ENCODE assay signal across 1 cellular context in the genomic region with DNA sequence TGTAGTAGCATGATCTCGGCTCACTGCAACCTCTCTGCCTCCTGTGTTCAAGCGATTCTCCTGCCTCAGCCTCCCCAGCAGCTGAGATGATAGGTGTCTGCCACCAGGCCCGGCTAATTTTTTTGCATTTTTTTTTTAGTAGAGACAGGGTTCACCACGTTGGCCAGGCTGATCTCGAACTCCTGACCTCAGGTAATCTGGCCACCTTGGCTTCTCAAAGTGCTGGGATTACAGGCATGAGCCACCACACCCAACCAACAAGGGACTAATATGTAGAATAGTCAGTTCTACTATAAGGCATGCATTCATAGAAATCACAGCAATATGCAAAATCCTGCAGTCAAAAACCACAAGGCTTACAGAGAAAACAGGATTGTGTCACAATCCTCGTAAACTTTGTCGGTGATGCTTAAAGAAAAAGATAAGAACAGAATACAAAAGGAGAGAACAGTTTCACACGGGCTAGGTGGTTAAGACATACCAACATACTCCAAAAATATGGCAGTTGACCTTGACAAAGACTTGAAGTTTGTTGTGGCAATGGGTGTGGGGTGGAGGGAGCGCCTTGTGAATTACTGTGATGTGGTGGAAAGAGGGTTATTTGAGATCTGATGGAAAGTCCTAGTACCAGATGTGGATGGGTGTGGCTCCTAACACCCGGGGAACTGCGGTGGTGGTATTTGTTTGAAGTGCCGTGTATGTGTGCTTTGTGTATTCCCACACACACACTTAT.
TF ChIP-seq lines count a peak whose summit lies in the region.

No MANE protein-coding gene starts in this region.

TF ChIP-seq in SK-N-SH treated with all-trans-retinoic acid at 6 μM for 48 hours, 23 proteins besides CTCF, POLR2A, EP300 and RAD21 (continued from another document):
- TF ChIP-seq PATZ1 (CRISPR knock-in tag; IDR thresholded peaks at IDR 0.05; ENCODE audit: borderline replicate concordance) (no peak), OSR1 (CRISPR knock-in tag; IDR thresholded peaks at IDR 0.05) (no peak), SNAI2 (CRISPR knock-in tag; IDR thresholded peaks at IDR 0.05) (no peak), ZNF70 (CRISPR knock-in tag; IDR thresholded peaks at IDR 0.05) (no peak), RARB (CRISPR knock-in tag; IDR thresholded peaks at IDR 0.05) (no peak), ZNF8 (CRISPR knock-in tag; IDR thresholded peaks at IDR 0.05) (no peak)
- TF ChIP-seq, protein P1, sequence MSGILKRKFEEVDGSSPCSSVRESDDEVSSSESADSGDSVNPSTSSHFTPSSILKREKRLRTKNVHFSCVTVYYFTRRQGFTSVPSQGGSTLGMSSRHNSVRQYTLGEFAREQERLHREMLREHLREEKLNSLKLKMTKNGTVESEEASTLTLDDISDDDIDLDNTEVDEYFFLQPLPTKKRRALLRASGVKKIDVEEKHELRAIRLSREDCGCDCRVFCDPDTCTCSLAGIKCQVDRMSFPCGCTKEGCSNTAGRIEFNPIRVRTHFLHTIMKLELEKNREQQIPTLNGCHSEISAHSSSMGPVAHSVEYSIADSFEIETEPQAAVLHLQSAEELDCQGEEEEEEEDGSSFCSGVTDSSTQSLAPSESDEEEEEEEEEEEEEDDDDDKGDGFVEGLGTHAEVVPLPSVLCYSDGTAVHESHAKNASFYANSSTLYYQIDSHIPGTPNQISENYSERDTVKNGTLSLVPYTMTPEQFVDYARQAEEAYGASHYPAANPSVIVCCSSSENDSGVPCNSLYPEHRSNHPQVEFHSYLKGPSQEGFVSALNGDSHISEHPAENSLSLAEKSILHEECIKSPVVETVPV (CRISPR knock-in tag; IDR thresholded peaks at IDR 0.05): no peak
- TF ChIP-seq, protein P2, sequence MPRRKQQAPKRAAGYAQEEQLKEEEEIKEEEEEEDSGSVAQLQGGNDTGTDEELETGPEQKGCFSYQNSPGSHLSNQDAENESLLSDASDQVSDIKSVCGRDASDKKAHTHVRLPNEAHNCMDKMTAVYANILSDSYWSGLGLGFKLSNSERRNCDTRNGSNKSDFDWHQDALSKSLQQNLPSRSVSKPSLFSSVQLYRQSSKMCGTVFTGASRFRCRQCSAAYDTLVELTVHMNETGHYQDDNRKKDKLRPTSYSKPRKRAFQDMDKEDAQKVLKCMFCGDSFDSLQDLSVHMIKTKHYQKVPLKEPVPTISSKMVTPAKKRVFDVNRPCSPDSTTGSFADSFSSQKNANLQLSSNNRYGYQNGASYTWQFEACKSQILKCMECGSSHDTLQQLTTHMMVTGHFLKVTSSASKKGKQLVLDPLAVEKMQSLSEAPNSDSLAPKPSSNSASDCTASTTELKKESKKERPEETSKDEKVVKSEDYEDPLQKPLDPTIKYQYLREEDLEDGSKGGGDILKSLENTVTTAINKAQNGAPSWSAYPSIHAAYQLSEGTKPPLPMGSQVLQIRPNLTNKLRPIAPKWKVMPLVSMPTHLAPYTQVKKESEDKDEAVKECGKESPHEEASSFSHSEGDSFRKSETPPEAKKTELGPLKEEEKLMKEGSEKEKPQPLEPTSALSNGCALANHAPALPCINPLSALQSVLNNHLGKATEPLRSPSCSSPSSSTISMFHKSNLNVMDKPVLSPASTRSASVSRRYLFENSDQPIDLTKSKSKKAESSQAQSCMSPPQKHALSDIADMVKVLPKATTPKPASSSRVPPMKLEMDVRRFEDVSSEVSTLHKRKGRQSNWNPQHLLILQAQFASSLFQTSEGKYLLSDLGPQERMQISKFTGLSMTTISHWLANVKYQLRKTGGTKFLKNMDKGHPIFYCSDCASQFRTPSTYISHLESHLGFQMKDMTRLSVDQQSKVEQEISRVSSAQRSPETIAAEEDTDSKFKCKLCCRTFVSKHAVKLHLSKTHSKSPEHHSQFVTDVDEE (CRISPR knock-in tag; IDR thresholded peaks at IDR 0.05): no peak
